ENCODE assay signal across 21 cellular contexts in the genomic region with DNA sequence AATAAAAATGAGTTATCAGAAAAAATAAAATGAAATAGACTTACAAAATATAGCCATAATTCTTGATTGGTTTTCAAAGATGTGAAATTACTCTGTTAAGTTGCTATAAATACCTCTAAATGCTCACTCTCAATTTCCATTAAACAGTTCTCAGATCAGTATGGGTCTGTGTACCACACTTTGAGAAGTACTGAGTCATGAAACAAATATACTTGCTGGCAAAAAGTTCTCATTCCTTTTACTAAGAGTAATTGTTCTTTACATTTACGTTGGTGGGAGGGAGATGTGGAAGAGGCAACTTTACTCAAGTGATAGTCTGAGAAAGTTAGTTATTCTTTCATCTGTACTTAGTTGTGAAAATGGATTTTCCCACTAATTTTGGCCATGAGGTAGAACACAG.
DNase-seq lines count a peak whose midpoint lies in the region; ATAC-seq, FAIRE-seq and TF ChIP-seq lines count a peak whose summit lies in the region.
"Had no signal": no experiment of that assay in that cellular context is flagged by ENCODE, and none has a peak within 500 bp of the region (broad histone marks: within the 10 kb centered on the region; RNA-seq: fewer than 3 reads in every experiment).

No MANE protein-coding gene starts in this region.

- ATAC-seq in HG02852 (IDR thresholded peaks at IDR 0.05; ENCODE audit: unreplicated experiment) (no peak), HG02870 (IDR thresholded peaks at IDR 0.05; ENCODE audit: unreplicated experiment) (no peak)
- ATAC-seq: GM23338; heart right ventricle; K562; natural killer cell treated with Interleukin-12 subunit alpha and Interleukin-12 subunit beta and Interleukin-15 and Interleukin-18, amount 100 ng/mL, for 72 hours had no signal

- no peaks in the 10 kb centered on the region for H3K36me3 ChIP-seq in bronchial epithelial cell (ENCODE audit: control insufficient read depth, insufficient read depth, low read length)
- H3K36me3 ChIP-seq: heart right ventricle, prostate gland had no signal

- POLR2A ChIA-PET in AG04449 (lab: Yijun Ruan, JAX), result no interaction called here

- no peaks in the 10 kb centered on the region for H3K27me3 ChIP-seq in bronchial epithelial cell (ENCODE audit: control insufficient read depth, insufficient read depth, low read length)
- H3K27me3 ChIP-seq: heart right ventricle had no signal

- no peak for TF ChIP-seq CTCF in AG04449 (IDR thresholded peaks at IDR 0.05; ENCODE audit: insufficient read depth, low read length, missing control alignments)
- TF ChIP-seq CTCF in bronchial epithelial cell (IDR thresholded peaks at IDR 0.05; ENCODE audit: insufficient read depth, low read length, severe bottlenecking), result no peak

- no peak overlapping the region for H3K4me3 ChIP-seq in AG04449 (ENCODE audit: low read depth, low read length)
- H3K4me3 ChIP-seq in bronchial epithelial cell (ENCODE audit: low read depth, low read length), result no peak overlapping the region
- H3K4me3 ChIP-seq: GM23338, heart right ventricle, K562, prostate gland had no signal

- DNase-seq in AG04449 (ENCODE audit: low read depth, low spot score) (peak; percentile 50), LHCN-M2 (ENCODE audit: low read depth) (peak; percentile 53), bronchial epithelial cell (ENCODE audit: low read depth) (peak; percentile 77), iris pigment epithelial cell (ENCODE audit: low read depth) (peak; percentile 44), NCI-H187 treated with DMSO at 0.1 percent for 48 hours (lab: John Stamatoyannopoulos, UW) (no peak), 8988T (no peak)
- DNase-seq: activated CD4-positive, alpha-beta T cell treated with anti-CD3 and anti-CD28 coated beads, Interleukin-2, amount 10 ng/mL, durations not matched to agents 24 days and 14 days; activated CD8-positive, alpha-beta memory T cell treated with anti-CD3 and anti-CD28 coated beads, Interleukin-2, amount 50 U/mL, for 4 hours; activated gamma-delta T cell treated with Interleukin-2 at 50 U/mL for 16 hours; anterior cingulate cortex; CD8-positive, alpha-beta memory T cell; cortex of kidney; heart right ventricle; islet precursor cell; NCI-H1105 had no signal

- CTCF ChIA-PET in AG04449 (lab: Yijun Ruan, JAX), result no interaction called here

- no peak for FAIRE-seq in bronchial epithelial cell (lab: Jason Lieb, UNC)
- FAIRE-seq: K562 had no signal

Comparison
In these comparisons a context has a peak if more than half of its experiments do, and no peak if none do; other contexts are left out.
1. DNase-seq: peak in AG04449 (single experiment), LHCN-M2 (single experiment), bronchial epithelial cell (single experiment) and iris pigment epithelial cell (single experiment); none in NCI-H187 treated with DMSO at 0.1 percent for 48 hours (single experiment) and 8988T (single experiment).